25 cellular contexts compared by ENCODE assay signal in genomic region chr12:132479938-132480619, GRCh38.
"Had no signal": no experiment of that assay in that cellular context is flagged by ENCODE, and none has a peak within 500 bp of the region (broad histone marks: within the 10 kb centered on the region; RNA-seq: fewer than 3 reads in every experiment).

No MANE protein-coding gene starts in this region.

- H3K4me1 ChIP-seq: breast epithelium, Peyer's patch had no signal

- H3K36me3 ChIP-seq: breast epithelium, MG63, Peyer's patch had no signal

- ATAC-seq: activated CD4-positive, CD25-positive, alpha-beta regulatory T cell treated with anti-CD3 and anti-CD28 coated beads, Interleukin-2, amount 50 U/mL, for 24 hours; activated CD8-positive, alpha-beta memory T cell treated with anti-CD3 and anti-CD28 coated beads, Interleukin-2, amount 10 ng/mL, durations not matched to agents 7 days and 5 days had no signal

- H3K4me3 Mint-ChIP-seq: activated CD8-positive, alpha-beta memory T cell treated with anti-CD3 and anti-CD28 coated beads, Interleukin-2, amount 10 ng/mL, durations not matched to agents 7 days and 5 days; activated naive CD4-positive, alpha-beta T cell treated with anti-CD3 and anti-CD28 coated beads, Interleukin-2, amount 50 U/mL, for 24 hours; activated T-cell treated with anti-CD3 and anti-CD28 coated beads, Interleukin-2, amount 50 U/mL, for 24 hours; activated T-helper 1 cell treated with anti-CD3 and anti-CD28 coated beads, Interleukin-12 subunit alpha, Interleukin-12 subunit beta, Interleukin-2, Interleukin-4 antibody, amounts not matched to agents 30 ng/mL and 10 ng/mL and 1 ng/mL, durations not matched to agents 14 hours and 24 hours and 36 hours; T-helper 1 cell treated with Interleukin-12 subunit alpha and Interleukin-12 subunit beta and Interleukin-4 antibody, amounts not matched to agents 30 μg/mL and 1 μg/mL, for 36 hours had no signal

- H3K4me3 ChIP-seq: breast epithelium, MG63, Peyer's patch had no signal

- H3K9me3 Mint-ChIP-seq: activated naive CD4-positive, alpha-beta T cell treated with anti-CD3 and anti-CD28 coated beads, Interleukin-2, amount 50 U/mL, for 24 hours; activated T-cell treated with anti-CD3 and anti-CD28 coated beads, Interleukin-2, amount 50 U/mL, for 24 hours; activated T-helper 1 cell treated with anti-CD3 and anti-CD28 coated beads, Interleukin-12 subunit alpha, Interleukin-12 subunit beta, Interleukin-2, Interleukin-4 antibody, amounts not matched to agents 30 ng/mL and 10 ng/mL and 1 ng/mL, durations not matched to agents 14 hours and 24 hours and 36 hours had no signal

- H3K27me3 ChIP-seq: MG63, Peyer's patch had no signal

- H3K36me3 Mint-ChIP-seq: activated CD8-positive, alpha-beta memory T cell treated with anti-CD3 and anti-CD28 coated beads, Interleukin-2, amount 10 ng/mL, durations not matched to agents 7 days and 5 days; activated naive CD4-positive, alpha-beta T cell treated with anti-CD3 and anti-CD28 coated beads, Interleukin-2, amount 50 U/mL, for 24 hours had no signal

- H3K27me3 Mint-ChIP-seq: activated CD8-positive, alpha-beta memory T cell treated with anti-CD3 and anti-CD28 coated beads, Interleukin-2, amount 10 ng/mL, durations not matched to agents 7 days and 5 days; activated naive CD4-positive, alpha-beta T cell treated with anti-CD3 and anti-CD28 coated beads, Interleukin-2, amount 50 U/mL, for 24 hours; activated T-cell treated with anti-CD3 and anti-CD28 coated beads, Interleukin-2, amount 50 U/mL, for 24 hours had no signal

- H3K9me3 ChIP-seq: MG63, Peyer's patch had no signal

- H3K27ac Mint-ChIP-seq: activated CD8-positive, alpha-beta memory T cell treated with anti-CD3 and anti-CD28 coated beads, Interleukin-2, amount 10 ng/mL, durations not matched to agents 7 days and 5 days; activated naive CD4-positive, alpha-beta T cell treated with anti-CD3 and anti-CD28 coated beads, Interleukin-2, amount 50 U/mL, for 24 hours; activated T-cell treated with anti-CD3 and anti-CD28 coated beads, Interleukin-2, amount 50 U/mL, for 24 hours; activated T-helper 1 cell treated with anti-CD3 and anti-CD28 coated beads, Interleukin-12 subunit alpha, Interleukin-12 subunit beta, Interleukin-2, Interleukin-4 antibody, amounts not matched to agents 30 ng/mL and 10 ng/mL and 1 ng/mL, durations not matched to agents 14 hours and 24 hours and 36 hours had no signal

- H3K27ac ChIP-seq: breast epithelium, Peyer's patch, RWPE1 had no signal

- DNase-seq: activated CD4-positive, alpha-beta T cell treated with anti-CD3 and anti-CD28 coated beads for 48 hours; activated CD4-positive, alpha-beta T cell treated with anti-CD3 and anti-CD28 coated beads, Interleukin-2, amount 50 U/mL, for 48 hours; activated CD8-positive, alpha-beta memory T cell treated with anti-CD3 and anti-CD28 coated beads, Interleukin-2, amount 10 ng/mL, durations not matched to agents 7 days and 5 days; activated effector memory CD4-positive, alpha-beta T cell treated with Interleukin-2 at 50 U/mL for 16 hours; activated naive CD4-positive, alpha-beta T cell; activated T-cell treated with anti-CD3 and anti-CD28 coated beads, Interleukin-2, amount 50 U/mL, for 24 hours; aorta; central memory CD4-positive, alpha-beta T cell; MG63; MV-4-11; NCI-H1092 treated with DMSO at 0.1 percent for 48 hours; NCI-H1417 treated with DMSO at 0.1 percent for 48 hours; NCI-H1694 treated with DMSO at 0.1 percent for 48 hours; NCI-H2081; NCI-H510A treated with DMSO at 0.1 percent for 48 hours; NCI-H69; NK-92 treated with Interleukin-12 subunit alpha and Interleukin-12 subunit beta, amount 100 ng/mL, for 24 hours; Peyer's patch; SHP77 treated with DMSO at 0.1 percent for 48 hours had no signal
